ENCODE assay signal across 11 cellular contexts in the genomic region with DNA sequence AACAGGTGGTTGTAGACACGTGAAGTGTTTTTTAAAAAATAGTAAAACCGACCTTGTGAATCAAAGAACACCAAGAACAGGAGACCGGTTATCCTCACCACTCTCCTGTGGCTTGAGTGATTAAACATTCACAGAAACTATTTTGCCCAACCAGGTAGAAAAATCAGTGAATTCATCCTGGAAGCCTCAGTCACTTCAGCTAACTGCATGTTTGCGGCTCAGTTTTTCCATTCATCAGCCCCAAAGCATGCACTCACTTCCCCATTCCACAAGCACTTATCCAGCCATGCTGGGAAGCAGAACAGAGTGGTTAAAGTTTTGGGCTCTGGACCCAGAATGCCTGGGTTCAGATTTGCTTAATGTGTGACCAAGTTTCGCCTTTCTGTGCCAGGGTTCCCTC. TPM values are rescaled to one million over a fixed set of nuclear protein-coding genes. Genes with fewer than 3 reads are reported as not detected.
DNase-seq lines count a peak whose midpoint lies in the region; ATAC-seq and TF ChIP-seq lines count a peak whose summit lies in the region.
"Had no signal": no experiment of that assay in that cellular context is flagged by ENCODE, and none has a peak within 500 bp of the region (broad histone marks: within the 10 kb centered on the region; RNA-seq: fewer than 3 reads in every experiment).

No MANE protein-coding gene starts in this region.

- DNase-seq in EH (ENCODE audit: low read depth): peak; percentile 69
- peak; percentile 93 for DNase-seq in M059J (ENCODE audit: low read depth)
- no peak for DNase-seq in nephron progenitor cell
- no peak for DNase-seq in CD14-positive monocyte (ENCODE audit: low spot score)
- no peak for DNase-seq in left lobe of liver (ENCODE audit: low spot score)
- no peak for DNase-seq in activated T-cell treated with anti-CD3 and anti-CD28 coated beads for 4 hours
- DNase-seq: NCI-H1048, transverse colon had no signal

- 66 to 73% methylated on average over 5 of the region's 5 CpGs for WGBS in ectodermal cell, 2 experiments

- peaks cover 44% of the 10 kb centered on the region for H3K27me3 Mint-ChIP-seq in nephron progenitor cell (ENCODE audit: low read depth, poor library complexity)
- peaks cover 33 to 52% (median 39%) of the 10 kb centered on the region in 3 donors for H3K27me3 Mint-ChIP-seq in CD14-positive monocyte (ENCODE audit: low read depth in 3 of 3)

- H3K27ac ChIP-seq in ectodermal cell (ENCODE audit: insufficient read depth, low read depth, low read length, poor library complexity, severe bottlenecking): no peak overlapping the region
- H3K27ac ChIP-seq: gastroesophageal sphincter, transverse colon had no signal

- intact Hi-C loops in CD14-positive monocyte (cut with micrococcal nuclease): no loop called here

- no peak for TF ChIP-seq POLR2A in GM18505 (IDR thresholded peaks at IDR 0.05; ENCODE audit: borderline replicate concordance, extremely low read depth, insufficient read depth, insufficient read length)

- H3K4me1 Mint-ChIP-seq in nephron progenitor cell (peaks cover 54% of the 10 kb centered on the region), CD14-positive monocyte (peaks cover 9% of the 10 kb centered on the region)

- peaks cover 49% of the 10 kb centered on the region for H3K27me3 ChIP-seq in ectodermal cell (ENCODE audit: control insufficient read depth, insufficient read depth, low read length, poor library complexity, severe bottlenecking)

- peaks cover 10% of the 10 kb centered on the region for H3K4me1 ChIP-seq in ectodermal cell (ENCODE audit: control insufficient read depth, insufficient read depth, low read length)

- TF ChIP-seq CTCF in nephron progenitor cell (IDR thresholded peaks at IDR 0.05) (no peak), CD14-positive monocyte (IDR thresholded peaks at IDR 0.05) (no peak)

- no peak overlapping the region for H3K27ac Mint-ChIP-seq in nephron progenitor cell
- H3K27ac Mint-ChIP-seq in CD14-positive monocyte: no peak overlapping the region

- H3K4me3 ChIP-seq in ectodermal cell (ENCODE audit: insufficient read depth, low read depth, low read length): peak overlapping the region; percentile 33

- H3K9me3 Mint-ChIP-seq in nephron progenitor cell (peaks cover 5% of the 10 kb centered on the region), CD14-positive monocyte (peaks cover 0 to 7% (median 0%) of the 10 kb centered on the region in 7 donors)

- H3K4me3 Mint-ChIP-seq in nephron progenitor cell (peak overlapping the region; percentile 84), CD14-positive monocyte (peak overlapping the region in 1 of 2 donors; percentile 77)

- ATAC-seq in GM18505 (IDR thresholded peaks at IDR 0.05; ENCODE audit: unreplicated experiment) (no peak), left lobe of liver (no peak)

- H3K9me3 ChIP-seq in ectodermal cell (ENCODE audit: control insufficient read depth, low read length): no peaks in the 10 kb centered on the region
- H3K9me3 ChIP-seq: gastroesophageal sphincter, transverse colon had no signal

- H3K36me3 Mint-ChIP-seq in nephron progenitor cell (ENCODE audit: low read depth) (peaks cover 48% of the 10 kb centered on the region), CD14-positive monocyte (peaks cover 0 to 3% of the 10 kb centered on the region in 2 donors)

- no peaks in the 10 kb centered on the region for H3K36me3 ChIP-seq in ectodermal cell (ENCODE audit: control insufficient read depth, insufficient read depth, low read length)
- H3K36me3 ChIP-seq: gastroesophageal sphincter, transverse colon had no signal

RNA-seq across cellular contexts. Expression of a gene that starts 2.4 kb away (rescaled TPM):
- total RNA-seq in M059J (2014; rRNA removed; shearing (Covaris generic)): 0.76 and 1.3 TPM in 2 replicates
- polyA plus RNA-seq in ectodermal cell (2013, experiment 1 of 4): 0.81 TPM
- 0.46 TPM for polyA plus RNA-seq in ectodermal cell (2013, experiment 2 of 4)
- polyA plus RNA-seq in ectodermal cell (2013, experiment 3 of 4): 2.0 TPM
- 1.1 TPM for polyA plus RNA-seq in ectodermal cell (2013, experiment 4 of 4)
- polyA plus RNA-seq in CD14-positive monocyte: not detected
- 0.40 TPM for total RNA-seq in left lobe of liver
- total RNA-seq: gastroesophageal sphincter had no signal

RNA-seq across cellular contexts. Expression of a gene that starts 45.6 kb away (rescaled TPM):
- 85.0 and 95.1 TPM in 2 replicates for total RNA-seq in M059J (2014; rRNA removed; shearing (Covaris generic))
- polyA plus RNA-seq in ectodermal cell (2013, experiment 1 of 4): 45.9 TPM
- 46.4 TPM for polyA plus RNA-seq in ectodermal cell (2013, experiment 2 of 4)
- 42.3 TPM for polyA plus RNA-seq in ectodermal cell (2013, experiment 3 of 4)
- 41.0 TPM for polyA plus RNA-seq in ectodermal cell (2013, experiment 4 of 4)
- 10 to 100 TPM; 37.2 to 55.4 TPM for polyA plus RNA-seq in CD14-positive monocyte
- total RNA-seq in left lobe of liver: 67.6 TPM

Comparison
In these comparisons a context has a peak if more than half of its experiments do, and no peak if none do; other contexts are left out.
1. DNase-seq: peak in EH (single experiment) and M059J (single experiment); none in nephron progenitor cell (single experiment), CD14-positive monocyte (single experiment), left lobe of liver (single experiment) and activated T-cell treated with anti-CD3 and anti-CD28 coated beads for 4 hours (single experiment).